In the genomic region with DNA sequence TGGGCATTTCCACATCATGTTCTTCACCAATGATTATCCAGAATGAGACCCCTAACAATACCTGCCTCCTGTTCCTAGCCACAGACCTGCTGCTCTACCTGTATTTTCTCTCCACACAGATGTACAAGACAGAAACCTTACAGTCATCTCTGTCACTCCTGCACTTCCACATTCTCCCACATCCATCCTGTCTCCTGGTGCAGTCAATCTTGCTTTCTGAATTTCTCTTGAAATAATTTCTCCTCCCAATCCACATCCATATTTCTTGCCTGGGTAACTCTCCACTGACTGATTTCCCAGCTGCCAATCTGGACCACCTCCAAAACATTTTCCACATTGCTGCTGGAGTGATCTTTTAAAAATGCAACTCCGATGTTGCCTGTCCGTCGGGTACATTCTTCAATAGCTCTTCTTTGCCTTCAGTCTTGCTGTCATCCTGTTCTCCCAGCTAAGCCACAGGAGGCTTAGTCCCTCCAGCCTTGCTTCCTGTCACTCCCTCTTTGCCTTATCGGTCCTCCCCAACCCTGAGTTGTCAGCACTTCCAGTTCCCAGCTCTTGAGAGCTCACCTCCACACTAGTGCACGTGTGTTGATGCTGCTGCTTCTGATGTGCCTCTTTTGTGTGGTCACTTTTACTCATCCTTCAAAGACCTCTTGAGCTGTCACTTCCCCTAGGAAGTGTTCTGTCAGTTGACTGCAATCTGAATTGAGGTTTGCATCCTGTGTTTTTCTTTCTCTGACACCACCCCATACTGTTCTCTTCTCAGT, we compare ENCODE assay signal across 9 cellular contexts. TPM values are rescaled to one million over a fixed set of nuclear protein-coding genes. Genes with fewer than 3 reads are reported as not detected.
A peak's percentile ranks its signal among the peaks of the same experiment; 100 is the strongest.
DNase-seq lines count a peak whose midpoint lies in the region; ATAC-seq, FAIRE-seq and TF ChIP-seq lines count a peak whose summit lies in the region.
"Had no signal": no experiment of that assay in that cellular context is flagged by ENCODE, and none has a peak within 500 bp of the region (broad histone marks: within the 10 kb centered on the region; RNA-seq: fewer than 3 reads in every experiment).

No MANE protein-coding gene starts in this region.

- peak overlapping the region; percentile 6; the same call in 1 of the 2 replicates for H3K9ac ChIP-seq in MM.1S (ENCODE audit: low read length)

- H3K9me3 ChIP-seq in MM.1S (replicated peaks; ENCODE audit: insufficient read depth, low read length) (no peaks in the 10 kb centered on the region), ascending aorta (no peaks in the 10 kb centered on the region)

- peaks cover 39% of the 10 kb centered on the region for H3K4me1 Mint-ChIP-seq in activated naive CD8-positive, alpha-beta T cell treated with anti-CD3 and anti-CD28 coated beads, Interleukin-2, amount 10 ng/mL, durations not matched to agents 7 days and 5 days
- H3K4me1 Mint-ChIP-seq in natural killer cell: peaks cover 53 to 55% of the 10 kb centered on the region in 2 donors

- H3K27me3 ChIP-seq in MM.1S (replicated peaks; ENCODE audit: insufficient read depth, low read length): no peaks in the 10 kb centered on the region
- H3K27me3 ChIP-seq in ascending aorta: no peaks in the 10 kb centered on the region

- DNase-seq in GM12891 (ENCODE audit: insufficient read length, low spot score) (no peak), MM.1S (peak; percentile 94), natural killer cell (no peak), germinal center (ENCODE audit: low spot score) (no peak), ascending aorta (ENCODE audit: low spot score in 2 of 2) (no peak), foreskin melanocyte (no peak)
- no peak for DNase-seq in activated naive CD8-positive, alpha-beta T cell treated with anti-CD3 and anti-CD28 coated beads, Interleukin-2, amount 10 ng/mL, durations not matched to agents 7 days and 5 days

- H3K4me3 Mint-ChIP-seq in activated naive CD8-positive, alpha-beta T cell treated with anti-CD3 and anti-CD28 coated beads, Interleukin-2, amount 10 ng/mL, durations not matched to agents 7 days and 5 days: peak overlapping the region; percentile 33
- H3K4me3 Mint-ChIP-seq in natural killer cell: peak overlapping the region; percentile 7

- no peak for TF ChIP-seq CTCF in MM.1S (IDR thresholded peaks at IDR 0.05; ENCODE audit: low read length)
- no peak for TF ChIP-seq CTCF in natural killer cell (IDR thresholded peaks at IDR 0.05)
- TF ChIP-seq CTCF in ascending aorta (IDR thresholded peaks at IDR 0.05): no peak

- H3K4me3 ChIP-seq in MM.1S (ENCODE audit: low read length): no peak overlapping the region
- no peak overlapping the region for H3K4me3 ChIP-seq in ascending aorta

- peaks cover 99% of the 10 kb centered on the region for H3K79me2 ChIP-seq in MM.1S (ENCODE audit: low read length)

- H3K27ac ChIP-seq in MM.1S (ENCODE audit: low read length) (peak overlapping the region; percentile 34; the same call in 1 of the 2 replicates), ascending aorta (no peak overlapping the region)

- H3F3A ChIP-seq in MM.1S (ENCODE audit: insufficient read depth, low read length): peaks cover 35% of the 10 kb centered on the region

- FAIRE-seq in GM12891 (lab: Jason Lieb, UNC): peak; percentile 88
- FAIRE-seq: TTC549 had no signal

- H3K36me3 ChIP-seq in MM.1S (replicated peaks; ENCODE audit: insufficient read depth, low read length) (0 out of 2 replicates have a peak, but pooled peaks cover 2% of the 10 kb centered on the region), ascending aorta (no peaks in the 10 kb centered on the region)

- peak; percentile 59 for ATAC-seq in GM21576 (IDR thresholded peaks at IDR 0.05; ENCODE audit: unreplicated experiment)
- ATAC-seq in activated naive CD8-positive, alpha-beta T cell treated with anti-CD3 and anti-CD28 coated beads, Interleukin-2, amount 10 ng/mL, durations not matched to agents 7 days and 5 days (ENCODE audit: low read depth): peak; percentile 69
- ATAC-seq in natural killer cell: peak; percentile 29 to 42 (median 33)

- no peaks in the 10 kb centered on the region for H3K9me3 Mint-ChIP-seq in activated naive CD8-positive, alpha-beta T cell treated with anti-CD3 and anti-CD28 coated beads, Interleukin-2, amount 10 ng/mL, durations not matched to agents 7 days and 5 days
- H3K9me3 Mint-ChIP-seq in natural killer cell: no peaks in the 10 kb centered on the region

- H3K9me2 ChIP-seq in MM.1S (replicated peaks; ENCODE audit: insufficient read depth, low read length): no peaks in the 10 kb centered on the region

- H3K27ac Mint-ChIP-seq in activated naive CD8-positive, alpha-beta T cell treated with anti-CD3 and anti-CD28 coated beads, Interleukin-2, amount 10 ng/mL, durations not matched to agents 7 days and 5 days: no peak overlapping the region
- H3K27ac Mint-ChIP-seq in natural killer cell: peak overlapping the region; percentile 29 to 67

- no peak overlapping the region for H2AFZ ChIP-seq in MM.1S (ENCODE audit: low read length)

- TF ChIP-seq POLR2A in GM12891 (IDR thresholded peaks at IDR 0.05; ENCODE audit: low read depth, low read length): no peak

- peaks cover 86% of the 10 kb centered on the region for H4K20me1 ChIP-seq in MM.1S (ENCODE audit: insufficient read depth, low read length)

- POLR2A ChIA-PET in activated naive CD8-positive, alpha-beta T cell treated with anti-CD3 and anti-CD28 coated beads, Interleukin-2, amount 10 ng/mL, durations not matched to agents 7 days and 5 days (lab: Charles Lee): interaction anchor here (0.8 to 1.3 kb wide), 2 partner anchors 13 to 73 kb away, joined by 5 read pairs; a partner anchor contains a TSS

- H3K4me2 ChIP-seq in MM.1S (ENCODE audit: low read depth, low read length): peak overlapping the region; percentile 48

- H3K4me1 ChIP-seq in MM.1S (ENCODE audit: low read length) (peaks cover 56% of the 10 kb centered on the region), ascending aorta (peaks cover 0 to 9% of the 10 kb centered on the region in 2 donors)

- H3K27me3 Mint-ChIP-seq in activated naive CD8-positive, alpha-beta T cell treated with anti-CD3 and anti-CD28 coated beads, Interleukin-2, amount 10 ng/mL, durations not matched to agents 7 days and 5 days: no peaks in the 10 kb centered on the region
- no peaks in the 10 kb centered on the region for H3K27me3 Mint-ChIP-seq in natural killer cell (ENCODE audit: low read depth in 2 of 2)

- intact Hi-C loops in natural killer cell (cut with micrococcal nuclease): no loop called here
- intact Hi-C loops in ascending aorta (cut with DNase I): no loop called here

- H3K36me3 Mint-ChIP-seq in activated naive CD8-positive, alpha-beta T cell treated with anti-CD3 and anti-CD28 coated beads, Interleukin-2, amount 10 ng/mL, durations not matched to agents 7 days and 5 days: peaks cover 2% of the 10 kb centered on the region
- no peaks in the 10 kb centered on the region for H3K36me3 Mint-ChIP-seq in natural killer cell

TF ChIP-seq in GM12891, 5 proteins besides CTCF, POLR2A, EP300 and RAD21:
- TF ChIP-seq POLR2AphosphoS5 (IDR thresholded peaks at IDR 0.05; ENCODE audit: low read depth, low read length) (no peak), PAX5 (IDR thresholded peaks at IDR 0.05; ENCODE audit: insufficient read depth, low read length, severe bottlenecking) (no peak), SPI1 (IDR thresholded peaks at IDR 0.05; ENCODE audit: low read depth, low read length) (peak; percentile 68), TAF1 (IDR thresholded peaks at IDR 0.05; ENCODE audit: low read depth, low read length) (no peak), POU2F2 (IDR thresholded peaks at IDR 0.05; ENCODE audit: low read depth, low read length) (no peak)
TF ChIP-seq in GM12891: peak in this region for 1.

RNA-seq across cellular contexts. Expression of a gene that starts 15.1 kb away (rescaled TPM):
- polyA plus RNA-seq in GM12891 (2012; ENCODE audit: low read depth, missing spikeins): 32.8 TPM
- 10 to 100 TPM; 15.0 to 15.3 TPM for total RNA-seq in activated naive CD8-positive, alpha-beta T cell treated with anti-CD3 and anti-CD28 coated beads, Interleukin-2, amount 10 ng/mL, durations not matched to agents 7 days and 5 days
- total RNA-seq in natural killer cell: 10 to 100 TPM; 12.8 to 20.5 (median 14.4) TPM
- total RNA-seq in ascending aorta: 30.3 TPM
